2 cellular contexts compared by ENCODE assay signal in the genomic region with DNA sequence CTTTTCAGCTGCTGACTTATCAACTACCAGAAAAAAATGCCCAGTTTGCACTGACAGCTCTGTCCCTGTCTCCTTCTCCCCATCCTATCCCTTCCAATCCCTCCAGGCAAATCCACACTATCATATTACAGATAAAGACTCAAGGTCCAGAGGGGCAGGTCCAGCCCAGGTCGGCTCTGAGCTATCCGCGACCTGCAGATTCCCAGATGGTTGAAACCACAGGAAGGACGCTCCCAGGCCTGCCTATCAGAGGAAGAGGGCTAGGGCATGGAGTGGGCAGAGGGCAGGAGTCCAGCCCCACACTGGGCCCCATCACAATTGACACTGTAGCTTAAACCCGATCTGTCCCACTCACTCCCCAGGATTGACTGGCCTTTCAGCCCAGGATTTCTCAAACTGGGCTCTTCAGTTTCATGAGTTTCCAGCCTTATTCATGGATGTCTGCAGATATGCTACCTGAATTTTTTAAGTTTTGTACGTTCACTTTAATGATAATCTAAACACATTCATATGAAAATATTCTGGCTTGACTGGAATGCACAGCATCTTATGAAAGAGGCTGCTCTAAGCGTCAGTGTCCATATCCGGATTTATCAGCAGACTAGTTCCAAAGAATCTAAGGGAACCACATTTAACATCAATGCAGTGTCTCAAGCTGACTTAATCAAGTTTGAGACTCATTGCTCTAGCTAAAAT.
TF ChIP-seq lines count a peak whose summit lies in the region.

No MANE protein-coding gene starts in this region.

TF ChIP-seq in GM12878, 131 proteins besides CTCF, POLR2A, EP300 and RAD21:
- no peak for TF ChIP-seq POLR2AphosphoS2 (IDR thresholded peaks at IDR 0.05; ENCODE audit: low read depth, low read length)
- no peak for TF ChIP-seq CHD2 (IDR thresholded peaks at IDR 0.05; ENCODE audit: borderline replicate concordance, low read depth, low read length)
- no peak for TF ChIP-seq PAX8 (IDR thresholded peaks at IDR 0.05)
- no peak for TF ChIP-seq MTA2 (IDR thresholded peaks at IDR 0.05; ENCODE audit: low read depth)
- no peak for TF ChIP-seq RELA (IDR thresholded peaks at IDR 0.05; ENCODE audit: borderline replicate concordance, partially characterized antibody)
- no peak for TF ChIP-seq SUPT20H (IDR thresholded peaks at IDR 0.05; ENCODE audit: borderline replicate concordance, control insufficient read depth, low read depth, low read length)
- TF ChIP-seq MEF2B (IDR thresholded peaks at IDR 0.05; ENCODE audit: partially characterized antibody, poor library complexity, severe bottlenecking), result no peak
- no peak for TF ChIP-seq ZNF217 (IDR thresholded peaks at IDR 0.05)
- TF ChIP-seq SIN3A (IDR thresholded peaks at IDR 0.05; ENCODE audit: low read depth, low read length), result no peak
- TF ChIP-seq MEF2A (IDR thresholded peaks at IDR 0.05; ENCODE audit: insufficient read depth, low read depth, low read length), result no peak
- TF ChIP-seq TARDBP (IDR thresholded peaks at IDR 0.05; ENCODE audit: borderline replicate concordance), result no peak
- TF ChIP-seq KDM1A (IDR thresholded peaks at IDR 0.05; ENCODE audit: borderline replicate concordance), result no peak
- TF ChIP-seq ZSCAN29 (IDR thresholded peaks at IDR 0.05), result no peak
- TF ChIP-seq ETV6 (conservative IDR thresholded peaks at IDR 0.05 in 1 of 2, IDR thresholded peaks at IDR 0.05 in 1 of 2; ENCODE audit: borderline replicate concordance in 1 of 2, low read depth in 1 of 2), result no peak
- TF ChIP-seq FOXK2 (IDR thresholded peaks at IDR 0.05), result no peak

TF ChIP-seq in HepG2, 621 proteins besides CTCF, POLR2A, EP300 and RAD21 (continues in another document):
- TF ChIP-seq MAFK (conservative IDR thresholded peaks at IDR 0.05 in 1 of 2, IDR thresholded peaks at IDR 0.05 in 1 of 2; ENCODE audit: low read length in 2 of 2) (no peak), ZNF567 (CRISPR knock-in tag; IDR thresholded peaks at IDR 0.05; ENCODE audit: borderline replicate concordance) (0 out of 2 replicates have a peak, but pooled peaks have one; percentile 30), SALL1 (CRISPR knock-in tag; IDR thresholded peaks at IDR 0.05) (peak; percentile 95), ATF1 (CRISPR knock-in tag; IDR thresholded peaks at IDR 0.05) (peak; percentile 55), DR1 (CRISPR knock-in tag; IDR thresholded peaks at IDR 0.05) (0 out of 2 replicates have a peak, but pooled peaks have one; percentile 41), HDAC6 (IDR thresholded peaks at IDR 0.05; ENCODE audit: low read depth, low read length) (no peak), ZNF121 (CRISPR knock-in tag; IDR thresholded peaks at IDR 0.05) (0 out of 2 replicates have a peak, but pooled peaks have one; percentile 51), CBX2 (IDR thresholded peaks at IDR 0.05; ENCODE audit: low read depth, low read length) (no peak), CBX2 (CRISPR knock-in tag; IDR thresholded peaks at IDR 0.05; ENCODE audit: low read depth) (no peak), TEAD3 (CRISPR knock-in tag; optimal IDR thresholded peaks at IDR 0.05; ENCODE audit: borderline replicate concordance) (peak; percentile 70), GABPB1 (CRISPR knock-in tag; IDR thresholded peaks at IDR 0.05) (peak; percentile 66), MLLT10 (CRISPR knock-in tag; IDR thresholded peaks at IDR 0.05) (no peak), ZNF7 (CRISPR knock-in tag; IDR thresholded peaks at IDR 0.05) (no peak), ZBTB20 (CRISPR knock-in tag; IDR thresholded peaks at IDR 0.05; ENCODE audit: borderline replicate concordance, low read depth) (peak; percentile 81; the same call in 1 of the 2 replicates), ZNF354B (CRISPR knock-in tag; IDR thresholded peaks at IDR 0.05) (no peak), ZNF207 (IDR thresholded peaks at IDR 0.05; ENCODE audit: borderline replicate concordance) (no peak), MXI1 (IDR thresholded peaks at IDR 0.05; ENCODE audit: borderline replicate concordance, low read depth, low read length) (no peak; the same call in 2 of the 3 replicates), ZNF841 (CRISPR knock-in tag; IDR thresholded peaks at IDR 0.05; ENCODE audit: borderline replicate concordance) (no peak), KMT2A (CRISPR knock-in tag; IDR thresholded peaks at IDR 0.05) (no peak), JUN (CRISPR knock-in tag; IDR thresholded peaks at IDR 0.05) (no peak), FOXO1 (CRISPR knock-in tag; IDR thresholded peaks at IDR 0.05) (peak; percentile 51; the same call in 1 of the 2 replicates), SUZ12 (IDR thresholded peaks at IDR 0.05; ENCODE audit: low read depth, low read length) (no peak), GATA4 (IDR thresholded peaks at IDR 0.05; ENCODE audit: borderline replicate concordance, low read depth) (0 out of 2 replicates have a peak, but pooled peaks have one; percentile 60), PLRG1 (conservative IDR thresholded peaks at IDR 0.05) (no peak), ZNF431 (CRISPR knock-in tag; IDR thresholded peaks at IDR 0.05; ENCODE audit: borderline replicate concordance, low read depth) (0 out of 2 replicates have a peak, but pooled peaks have one; percentile 65), ZNF589 (CRISPR knock-in tag; conservative IDR thresholded peaks at IDR 0.05) (no peak), SALL2 (CRISPR knock-in tag; IDR thresholded peaks at IDR 0.05) (0 out of 2 replicates have a peak, but pooled peaks have one; percentile 23), FOXA3 (CRISPR knock-in tag; IDR thresholded peaks at IDR 0.05) (peak; percentile 69), SMAD1 (CRISPR knock-in tag; IDR thresholded peaks at IDR 0.05; ENCODE audit: borderline replicate concordance, low read depth) (no peak; the same call in 1 of the 2 replicates), ZSCAN9 (CRISPR knock-in tag; IDR thresholded peaks at IDR 0.05; ENCODE audit: borderline replicate concordance) (no peak)
- TF ChIP-seq, protein P1, sequence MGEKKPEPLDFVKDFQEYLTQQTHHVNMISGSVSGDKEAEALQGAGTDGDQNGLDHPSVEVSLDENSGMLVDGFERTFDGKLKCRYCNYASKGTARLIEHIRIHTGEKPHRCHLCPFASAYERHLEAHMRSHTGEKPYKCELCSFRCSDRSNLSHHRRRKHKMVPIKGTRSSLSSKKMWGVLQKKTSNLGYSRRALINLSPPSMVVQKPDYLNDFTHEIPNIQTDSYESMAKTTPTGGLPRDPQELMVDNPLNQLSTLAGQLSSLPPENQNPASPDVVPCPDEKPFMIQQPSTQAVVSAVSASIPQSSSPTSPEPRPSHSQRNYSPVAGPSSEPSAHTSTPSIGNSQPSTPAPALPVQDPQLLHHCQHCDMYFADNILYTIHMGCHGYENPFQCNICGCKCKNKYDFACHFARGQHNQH (CRISPR knock-in tag; IDR thresholded peaks at IDR 0.05), result peak; percentile 84
- TF ChIP-seq, protein P2, sequence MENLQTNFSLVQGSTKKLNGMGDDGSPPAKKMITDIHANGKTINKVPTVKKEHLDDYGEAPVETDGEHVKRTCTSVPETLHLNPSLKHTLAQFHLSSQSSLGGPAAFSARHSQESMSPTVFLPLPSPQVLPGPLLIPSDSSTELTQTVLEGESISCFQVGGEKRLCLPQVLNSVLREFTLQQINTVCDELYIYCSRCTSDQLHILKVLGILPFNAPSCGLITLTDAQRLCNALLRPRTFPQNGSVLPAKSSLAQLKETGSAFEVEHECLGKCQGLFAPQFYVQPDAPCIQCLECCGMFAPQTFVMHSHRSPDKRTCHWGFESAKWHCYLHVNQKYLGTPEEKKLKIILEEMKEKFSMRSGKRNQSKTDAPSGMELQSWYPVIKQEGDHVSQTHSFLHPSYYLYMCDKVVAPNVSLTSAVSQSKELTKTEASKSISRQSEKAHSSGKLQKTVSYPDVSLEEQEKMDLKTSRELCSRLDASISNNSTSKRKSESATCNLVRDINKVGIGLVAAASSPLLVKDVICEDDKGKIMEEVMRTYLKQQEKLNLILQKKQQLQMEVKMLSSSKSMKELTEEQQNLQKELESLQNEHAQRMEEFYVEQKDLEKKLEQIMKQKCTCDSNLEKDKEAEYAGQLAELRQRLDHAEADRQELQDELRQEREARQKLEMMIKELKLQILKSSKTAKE (CRISPR knock-in tag; IDR thresholded peaks at IDR 0.05; ENCODE audit: borderline replicate concordance), result peak; percentile 57; the same call in 1 of the 2 replicates
- TF ChIP-seq, protein P3, sequence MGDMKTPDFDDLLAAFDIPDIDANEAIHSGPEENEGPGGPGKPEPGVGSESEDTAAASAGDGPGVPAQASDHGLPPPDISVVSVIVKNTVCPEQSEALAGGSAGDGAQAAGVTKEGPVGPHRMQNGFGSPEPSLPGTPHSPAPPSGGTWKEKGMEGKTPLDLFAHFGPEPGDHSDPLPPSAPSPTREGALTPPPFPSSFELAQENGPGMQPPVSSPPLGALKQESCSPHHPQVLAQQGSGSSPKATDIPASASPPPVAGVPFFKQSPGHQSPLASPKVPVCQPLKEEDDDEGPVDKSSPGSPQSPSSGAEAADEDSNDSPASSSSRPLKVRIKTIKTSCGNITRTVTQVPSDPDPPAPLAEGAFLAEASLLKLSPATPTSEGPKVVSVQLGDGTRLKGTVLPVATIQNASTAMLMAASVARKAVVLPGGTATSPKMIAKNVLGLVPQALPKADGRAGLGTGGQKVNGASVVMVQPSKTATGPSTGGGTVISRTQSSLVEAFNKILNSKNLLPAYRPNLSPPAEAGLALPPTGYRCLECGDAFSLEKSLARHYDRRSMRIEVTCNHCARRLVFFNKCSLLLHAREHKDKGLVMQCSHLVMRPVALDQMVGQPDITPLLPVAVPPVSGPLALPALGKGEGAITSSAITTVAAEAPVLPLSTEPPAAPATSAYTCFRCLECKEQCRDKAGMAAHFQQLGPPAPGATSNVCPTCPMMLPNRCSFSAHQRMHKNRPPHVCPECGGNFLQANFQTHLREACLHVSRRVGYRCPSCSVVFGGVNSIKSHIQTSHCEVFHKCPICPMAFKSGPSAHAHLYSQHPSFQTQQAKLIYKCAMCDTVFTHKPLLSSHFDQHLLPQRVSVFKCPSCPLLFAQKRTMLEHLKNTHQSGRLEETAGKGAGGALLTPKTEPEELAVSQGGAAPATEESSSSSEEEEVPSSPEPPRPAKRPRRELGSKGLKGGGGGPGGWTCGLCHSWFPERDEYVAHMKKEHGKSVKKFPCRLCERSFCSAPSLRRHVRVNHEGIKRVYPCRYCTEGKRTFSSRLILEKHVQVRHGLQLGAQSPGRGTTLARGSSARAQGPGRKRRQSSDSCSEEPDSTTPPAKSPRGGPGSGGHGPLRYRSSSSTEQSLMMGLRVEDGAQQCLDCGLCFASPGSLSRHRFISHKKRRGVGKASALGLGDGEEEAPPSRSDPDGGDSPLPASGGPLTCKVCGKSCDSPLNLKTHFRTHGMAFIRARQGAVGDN (CRISPR knock-in tag; IDR thresholded peaks at IDR 0.05), result peak; percentile 81
- TF ChIP-seq, protein P4, sequence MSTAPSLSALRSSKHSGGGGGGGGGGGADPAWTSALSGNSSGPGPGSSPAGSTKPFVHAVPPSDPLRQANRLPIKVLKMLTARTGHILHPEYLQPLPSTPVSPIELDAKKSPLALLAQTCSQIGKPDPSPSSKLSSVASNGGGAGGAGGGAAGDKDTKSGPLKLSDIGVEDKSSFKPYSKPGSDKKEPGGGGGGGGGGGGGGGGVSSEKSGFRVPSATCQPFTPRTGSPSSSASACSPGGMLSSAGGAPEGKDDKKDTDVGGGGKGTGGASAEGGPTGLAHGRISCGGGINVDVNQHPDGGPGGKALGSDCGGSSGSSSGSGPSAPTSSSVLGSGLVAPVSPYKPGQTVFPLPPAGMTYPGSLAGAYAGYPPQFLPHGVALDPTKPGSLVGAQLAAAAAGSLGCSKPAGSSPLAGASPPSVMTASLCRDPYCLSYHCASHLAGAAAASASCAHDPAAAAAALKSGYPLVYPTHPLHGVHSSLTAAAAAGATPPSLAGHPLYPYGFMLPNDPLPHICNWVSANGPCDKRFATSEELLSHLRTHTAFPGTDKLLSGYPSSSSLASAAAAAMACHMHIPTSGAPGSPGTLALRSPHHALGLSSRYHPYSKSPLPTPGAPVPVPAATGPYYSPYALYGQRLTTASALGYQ (CRISPR knock-in tag; IDR thresholded peaks at IDR 0.05), result no peak
- TF ChIP-seq, protein P5, sequence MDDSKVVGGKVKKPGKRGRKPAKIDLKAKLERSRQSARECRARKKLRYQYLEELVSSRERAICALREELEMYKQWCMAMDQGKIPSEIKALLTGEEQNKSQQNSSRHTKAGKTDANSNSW (CRISPR knock-in tag; IDR thresholded peaks at IDR 0.05; ENCODE audit: borderline replicate concordance), result no peak
- TF ChIP-seq, protein P6, sequence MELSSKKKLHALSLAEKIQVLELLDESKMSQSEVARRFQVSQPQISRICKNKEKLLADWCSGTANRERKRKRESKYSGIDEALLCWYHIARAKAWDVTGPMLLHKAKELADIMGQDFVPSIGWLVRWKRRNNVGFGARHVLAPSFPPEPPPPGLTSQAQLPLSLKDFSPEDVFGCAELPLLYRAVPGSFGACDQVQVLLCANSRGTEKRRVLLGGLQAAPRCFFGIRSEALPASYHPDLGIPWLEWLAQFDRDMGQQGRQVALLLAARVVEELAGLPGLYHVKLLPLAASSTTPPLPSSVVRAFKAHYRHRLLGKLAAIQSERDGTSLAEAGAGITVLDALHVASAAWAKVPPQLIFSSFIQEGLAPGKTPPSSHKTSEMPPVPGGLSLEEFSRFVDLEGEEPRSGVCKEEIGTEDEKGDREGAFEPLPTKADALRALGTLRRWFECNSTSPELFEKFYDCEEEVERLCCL (CRISPR knock-in tag; IDR thresholded peaks at IDR 0.05; ENCODE audit: borderline replicate concordance), result no peak
- TF ChIP-seq, protein P7, sequence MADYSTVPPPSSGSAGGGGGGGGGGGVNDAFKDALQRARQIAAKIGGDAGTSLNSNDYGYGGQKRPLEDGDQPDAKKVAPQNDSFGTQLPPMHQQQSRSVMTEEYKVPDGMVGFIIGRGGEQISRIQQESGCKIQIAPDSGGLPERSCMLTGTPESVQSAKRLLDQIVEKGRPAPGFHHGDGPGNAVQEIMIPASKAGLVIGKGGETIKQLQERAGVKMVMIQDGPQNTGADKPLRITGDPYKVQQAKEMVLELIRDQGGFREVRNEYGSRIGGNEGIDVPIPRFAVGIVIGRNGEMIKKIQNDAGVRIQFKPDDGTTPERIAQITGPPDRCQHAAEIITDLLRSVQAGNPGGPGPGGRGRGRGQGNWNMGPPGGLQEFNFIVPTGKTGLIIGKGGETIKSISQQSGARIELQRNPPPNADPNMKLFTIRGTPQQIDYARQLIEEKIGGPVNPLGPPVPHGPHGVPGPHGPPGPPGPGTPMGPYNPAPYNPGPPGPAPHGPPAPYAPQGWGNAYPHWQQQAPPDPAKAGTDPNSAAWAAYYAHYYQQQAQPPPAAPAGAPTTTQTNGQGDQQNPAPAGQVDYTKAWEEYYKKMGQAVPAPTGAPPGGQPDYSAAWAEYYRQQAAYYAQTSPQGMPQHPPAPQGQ (CRISPR knock-in tag; IDR thresholded peaks at IDR 0.05; ENCODE audit: borderline replicate concordance), result no peak
- TF ChIP-seq, protein P8, sequence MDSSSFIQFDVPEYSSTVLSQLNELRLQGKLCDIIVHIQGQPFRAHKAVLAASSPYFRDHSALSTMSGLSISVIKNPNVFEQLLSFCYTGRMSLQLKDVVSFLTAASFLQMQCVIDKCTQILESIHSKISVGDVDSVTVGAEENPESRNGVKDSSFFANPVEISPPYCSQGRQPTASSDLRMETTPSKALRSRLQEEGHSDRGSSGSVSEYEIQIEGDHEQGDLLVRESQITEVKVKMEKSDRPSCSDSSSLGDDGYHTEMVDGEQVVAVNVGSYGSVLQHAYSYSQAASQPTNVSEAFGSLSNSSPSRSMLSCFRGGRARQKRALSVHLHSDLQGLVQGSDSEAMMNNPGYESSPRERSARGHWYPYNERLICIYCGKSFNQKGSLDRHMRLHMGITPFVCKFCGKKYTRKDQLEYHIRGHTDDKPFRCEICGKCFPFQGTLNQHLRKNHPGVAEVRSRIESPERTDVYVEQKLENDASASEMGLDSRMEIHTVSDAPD (CRISPR knock-in tag; IDR thresholded peaks at IDR 0.05), result peak; percentile 30; the same call in 1 of the 2 replicates
